In the genomic region with DNA sequence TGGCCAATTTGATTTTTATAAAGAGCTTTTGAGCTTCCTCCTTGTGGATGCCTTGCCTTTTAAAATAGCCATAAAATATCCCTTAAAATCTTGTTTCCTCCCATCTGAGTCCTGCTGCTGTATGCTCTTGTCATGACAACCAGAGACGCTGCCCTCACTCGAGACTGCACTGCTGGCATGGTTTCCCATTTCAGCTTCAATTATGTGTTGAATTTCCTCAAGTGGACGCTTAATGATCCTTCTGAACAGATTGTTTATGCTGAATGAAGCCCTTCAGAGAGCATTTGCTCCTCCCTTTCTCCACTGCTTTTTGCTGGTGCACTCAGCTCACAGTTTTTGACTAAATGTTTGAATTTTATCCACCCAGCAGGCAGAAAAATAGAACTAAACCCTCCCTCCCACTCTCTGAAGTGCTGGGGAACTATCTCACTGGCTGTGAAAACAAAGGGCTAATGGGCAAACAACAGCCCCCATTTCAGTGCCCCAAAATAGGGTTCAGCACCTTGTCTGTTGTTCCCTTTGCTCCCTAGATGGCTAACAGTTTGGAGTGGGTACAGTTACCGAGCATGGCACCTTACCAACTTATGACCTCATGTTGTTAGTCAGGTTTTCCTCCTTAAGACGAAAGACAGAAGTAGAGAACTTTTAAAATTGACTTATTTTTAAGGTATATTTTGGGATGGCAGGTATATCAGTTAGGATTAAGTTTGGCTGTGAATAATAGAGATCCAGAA, we compare ENCODE assay signal across 10 cellular contexts. TPM values are rescaled to one million over a fixed set of nuclear protein-coding genes. Genes with fewer than 3 reads are reported as not detected.
DNase-seq lines count a peak whose midpoint lies in the region; ATAC-seq and TF ChIP-seq lines count a peak whose summit lies in the region.
"Had no signal": no experiment of that assay in that cellular context is flagged by ENCODE, and none has a peak within 500 bp of the region (broad histone marks: within the 10 kb centered on the region; RNA-seq: fewer than 3 reads in every experiment).

No MANE protein-coding gene starts in this region.

- H3K27me3 Mint-ChIP-seq in brain (no peaks in the 10 kb centered on the region), neural crest cell (ENCODE audit: low read depth) (no peaks in the 10 kb centered on the region)
- H3K27me3 Mint-ChIP-seq: activated B cell treated with CpG ODN at 0.5 μM for 24 hours had no signal

- DNase-seq in DMS153 (lab: John Stamatoyannopoulos, UW) (peak; percentile 87), NCI-H2029 treated with DMSO at 0.1 percent for 48 hours (lab: John Stamatoyannopoulos, UW) (peak; percentile 96), neural crest cell (ENCODE audit: low read depth, low spot score) (no peak), HuH-7.5 (ENCODE audit: low spot score) (no peak)
- DNase-seq in stimulated activated CD4-positive, alpha-beta T cell treated with anti-CD3 and anti-CD28 coated beads, Interleukin-2, amount 100 ng/mL, for 48 hours = no peak
- DNase-seq: activated B cell treated with CpG ODN at 0.5 μM for 24 hours, brain microvascular endothelial cell had no signal

- H3K4me3 Mint-ChIP-seq in brain = peak overlapping the region in 3 of 5 experiments; percentile 35 to 60 (median 46)
- no peak overlapping the region for H3K4me3 Mint-ChIP-seq in neural crest cell
- H3K4me3 Mint-ChIP-seq: activated B cell treated with CpG ODN at 0.5 μM for 24 hours had no signal

- H3K4me1 Mint-ChIP-seq in brain (peaks cover 29% of the 10 kb centered on the region), neural crest cell (peaks cover 33% of the 10 kb centered on the region)

- no peak for TF ChIP-seq CTCF in brain (conservative IDR thresholded peaks at IDR 0.05)
- TF ChIP-seq CTCF in neural crest cell (conservative IDR thresholded peaks at IDR 0.05) = no peak

- H3K9me3 Mint-ChIP-seq in brain (no peaks in the 10 kb centered on the region), neural crest cell (no peaks in the 10 kb centered on the region)
- H3K9me3 Mint-ChIP-seq: activated B cell treated with CpG ODN at 0.5 μM for 24 hours had no signal

- H3K27ac Mint-ChIP-seq in brain = peak overlapping the region in 4 of 5 experiments; percentile 63 to 94 (median 89)
- peak overlapping the region; percentile 2 for H3K27ac Mint-ChIP-seq in neural crest cell (ENCODE audit: unreplicated experiment)
- H3K27ac Mint-ChIP-seq: activated B cell treated with CpG ODN at 0.5 μM for 24 hours had no signal

- H3K36me3 Mint-ChIP-seq in brain (peaks cover 31% of the 10 kb centered on the region), neural crest cell (ENCODE audit: low read depth) (peaks cover 2% of the 10 kb centered on the region)

- ATAC-seq in GM18870 (IDR thresholded peaks at IDR 0.05; ENCODE audit: unreplicated experiment) (no peak), HG03521 (IDR thresholded peaks at IDR 0.05; ENCODE audit: unreplicated experiment) (no peak)

RNA-seq across cellular contexts. Expression of gene RNF8, which starts 45.5 kb away (rescaled TPM):
- 34.5 TPM for polyA plus RNA-seq in brain (ENCODE audit: insufficient read depth, low read depth, low replicate concordance)
- 31.6 and 33.3 TPM in 2 replicates for total RNA-seq in neural crest cell

RNA-seq across cellular contexts. Expression of gene TMEM217, which starts 50.3 kb away (rescaled TPM):
- 1.1 TPM for polyA plus RNA-seq in brain (ENCODE audit: insufficient read depth, low read depth, low replicate concordance)
- 0.82 and 0.86 TPM in 2 replicates for total RNA-seq in neural crest cell

RNA-seq across cellular contexts. Expression of gene TBC1D22B, which starts 50.7 kb away (rescaled TPM):
- 16.3 TPM for polyA plus RNA-seq in brain (ENCODE audit: insufficient read depth, low read depth, low replicate concordance)
- 11.1 and 11.4 TPM in 2 replicates for total RNA-seq in neural crest cell

Comparison
In these comparisons a context has a peak if more than half of its experiments do, and no peak if none do; other contexts are left out.
1. DNase-seq: peak in DMS153 (single experiment) and NCI-H2029 treated with DMSO at 0.1 percent for 48 hours (single experiment); none in neural crest cell (single experiment), HuH-7.5 (single experiment) and stimulated activated CD4-positive, alpha-beta T cell treated with anti-CD3 and anti-CD28 coated beads, Interleukin-2, amount 100 ng/mL, for 48 hours (0 of 2).